11 cellular contexts compared by ENCODE assay signal in genomic region chr18:31042068-31042390, GRCh38. TPM values are rescaled to one million over a fixed set of nuclear protein-coding genes. Genes with fewer than 3 reads are reported as not detected.
DNase-seq lines count a peak whose midpoint lies in the region; ATAC-seq and TF ChIP-seq lines count a peak whose summit lies in the region.
"Had no signal": no experiment of that assay in that cellular context is flagged by ENCODE, and none has a peak within 500 bp of the region (broad histone marks: within the 10 kb centered on the region; RNA-seq: fewer than 3 reads in every experiment).

No MANE protein-coding gene starts in this region.

- peak overlapping the region; percentile 83 for H3K4me2 ChIP-seq in mammary epithelial cell (ENCODE audit: insufficient read depth, low read depth, low read length)

- H4K20me1 ChIP-seq in mammary epithelial cell (ENCODE audit: insufficient read depth, low read length), result no peaks in the 10 kb centered on the region

- peak; percentile 23 for DNase-seq in HPDE6-E6E7 (ENCODE audit: extremely low spot score)
- no peak for DNase-seq in mammary epithelial cell
- no peak for DNase-seq in gastrocnemius medialis
- no peak for DNase-seq in erythroblast (lab: John Stamatoyannopoulos, UW)
- DNase-seq in stimulated activated CD4-positive, alpha-beta T cell treated with anti-CD3 and anti-CD28 coated beads, Interleukin-1b, Interleukin-23, amount 100 ng/mL, for 48 hours, result no peak
- no peak for DNase-seq in left lobe of liver (ENCODE audit: low spot score)
- no peak for DNase-seq in NCI-H2029 (lab: John Stamatoyannopoulos, UW)
- DNase-seq: DMS153, HFFc6, NCI-H446 treated with DMSO at 0.1 percent for 48 hours had no signal

- H3K27me3 ChIP-seq in mammary epithelial cell (ENCODE audit: insufficient read depth, low read length) (no peaks in the 10 kb centered on the region), gastrocnemius medialis (peaks cover 39 to 47% (median 39%) of the 10 kb centered on the region in 3 donors)

- H3K27ac ChIP-seq in mammary epithelial cell (ENCODE audit: insufficient read depth, low read depth, low read length), result peak overlapping the region; percentile 88
- no peak overlapping the region for H3K27ac ChIP-seq in gastrocnemius medialis

- peak overlapping the region; percentile 95 for H3K9ac ChIP-seq in mammary epithelial cell (ENCODE audit: insufficient read depth, low read length)

- BruUV-seq in mammary epithelial cell (replicated peaks; lab: Mats Ljungman, UMichigan), result no TSS peak

- ATAC-seq in gastrocnemius medialis (no peak), left lobe of liver (no peak)

- peak overlapping the region; percentile 55 to 86 (median 61) for H3K4me3 ChIP-seq in mammary epithelial cell (replicated peaks in 1 of 3; ENCODE audit: insufficient read depth in 1 of 3, low read depth in 2 of 3, low read length in 3 of 3)
- H3K4me3 ChIP-seq in iPS-18c (ENCODE audit: insufficient read depth, low read depth, low read length), result peak overlapping the region; percentile 62
- peak overlapping the region in 3 of 4 donors; percentile 3 to 25 (median 9) for H3K4me3 ChIP-seq in gastrocnemius medialis

- H3K9me3 ChIP-seq in mammary epithelial cell (replicated peaks; ENCODE audit: insufficient read depth, low read length) (no peaks in the 10 kb centered on the region), iPS-18c (ENCODE audit: control insufficient read depth, insufficient read depth, low read length) (no peaks in the 10 kb centered on the region), gastrocnemius medialis (no peaks in the 10 kb centered on the region)

- peak overlapping the region; percentile 59 for H2AFZ ChIP-seq in mammary epithelial cell (ENCODE audit: low read depth, low read length)

- peaks cover 35% of the 10 kb centered on the region for H3K4me1 ChIP-seq in mammary epithelial cell (ENCODE audit: insufficient read depth, low read length)
- H3K4me1 ChIP-seq in gastrocnemius medialis, result no peaks in the 10 kb centered on the region

- TF ChIP-seq POLR2A in gastrocnemius medialis (IDR thresholded peaks at IDR 0.05) (no peak), erythroblast (IDR thresholded peaks at IDR 0.05; ENCODE audit: low read length) (no peak)

- intact Hi-C loops in mammary epithelial cell (cut with micrococcal nuclease), result loop anchor here (1.0 to 2.0 kb wide), 4 partner anchors 23 to 411 kb away; partner anchors contain the start of gene DSC2
- intact Hi-C loops in gastrocnemius medialis (cut with DNase I; ENCODE audit: low total_unique reads), result no loop called here

- 0% methylated on average over 5 of the region's 16 CpGs for WGBS in mammary epithelial cell (ENCODE audit: low coverage, missing lambda C conversion rate)

- dilution Hi-C loops in mammary epithelial cell (cut with HindIII; ENCODE audit: low sequenced_read_pairs), result loop anchor here (25.0 kb wide), 1 partner anchor 195 kb away; no protein-coding TSS in a partner anchor

- no peaks in the 10 kb centered on the region for H3K36me3 ChIP-seq in mammary epithelial cell (ENCODE audit: insufficient read depth, low read length)
- no peaks in the 10 kb centered on the region for H3K36me3 ChIP-seq in gastrocnemius medialis

- TF ChIP-seq CTCF in mammary epithelial cell (conservative IDR thresholded peaks at IDR 0.05 in 1 of 2, IDR thresholded peaks at IDR 0.05 in 1 of 2; ENCODE audit: extremely low read depth in 1 of 2, insufficient read depth in 1 of 2, low read depth in 1 of 2, low read length in 2 of 2) (no peak), gastrocnemius medialis (IDR thresholded peaks at IDR 0.05 in 4 of 5, conservative IDR thresholded peaks at IDR 0.05 in 1 of 5) (no peak)

- peaks cover 53% of the 10 kb centered on the region for H3K79me2 ChIP-seq in mammary epithelial cell (ENCODE audit: insufficient read depth, low read length)

- in situ Hi-C loops in mammary epithelial cell (cut with MboI; ENCODE audit: low sequenced_read_pairs in 2 of 2), result loop anchor here in 1 of 2 donors (25.0 kb wide), 1 partner anchor 195 kb away; no protein-coding TSS in a partner anchor
- in situ Hi-C loops in gastrocnemius medialis (cut with MboI; ENCODE audit: low sequenced_read_pairs in 4 of 4), result no loop called here

- CTCF ChIA-PET in mammary epithelial cell (lab: Charles Lee; ENCODE audit: low non-redundant PET), result no interaction called here

RNA-seq across cellular contexts. Expression of gene DSC3, which starts 0.5 kb away (rescaled TPM):
- total RNA-seq in mammary epithelial cell, result 100 to 1,000 TPM; 125 to 272 TPM
- 50.2 TPM for polyA plus RNA-seq in mammary epithelial cell
- 78.5 TPM for polyA minus RNA-seq in mammary epithelial cell
- total RNA-seq in gastrocnemius medialis, result under 1 TPM in 1 of 4 donors, not detected in 3; 0.04 TPM
- total RNA-seq in left lobe of liver, result 0.03 TPM
- total RNA-seq: HFFc6 had no signal

Comparison
In these comparisons a context has a peak if more than half of its experiments do, and no peak if none do; other contexts are left out.
1. H3K4me3 ChIP-seq: peak in every context shown above with its lines; median percentile 62 in iPS-18c; 61 in mammary epithelial cell; 9 in gastrocnemius medialis.
2. RNA of gene DSC3, which starts 0.5 kb away (total RNA-seq): 125 to 272 TPM in mammary epithelial cell; 0.03 TPM in left lobe of liver (single experiment) and 0.04 TPM in gastrocnemius medialis; every median in the first group is over 100 times any median in the second.